In the genomic region with DNA sequence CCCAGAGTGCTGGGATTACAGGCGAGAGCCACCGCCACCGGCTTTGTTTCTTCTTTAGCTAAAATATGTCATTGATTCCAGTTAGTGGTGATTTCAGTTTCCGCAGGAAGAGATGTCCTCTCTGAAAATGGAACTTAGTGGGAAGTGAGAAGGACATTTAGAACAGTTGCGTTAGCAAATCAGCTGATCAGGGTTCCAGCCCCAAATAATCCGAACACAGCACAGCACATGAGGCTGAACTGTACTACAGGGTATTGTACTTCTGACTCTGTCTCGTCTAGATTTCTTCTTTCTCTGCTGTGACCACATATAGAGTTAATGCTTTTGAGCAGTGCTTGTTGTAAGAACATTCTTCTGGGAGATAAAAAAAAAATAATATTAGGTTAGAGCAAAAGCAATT, we compare ENCODE assay signal across 5 cellular contexts.
"Had no signal": no experiment of that assay in that cellular context is flagged by ENCODE, and none has a peak within 500 bp of the region (broad histone marks: within the 10 kb centered on the region; RNA-seq: fewer than 3 reads in every experiment).

No MANE protein-coding gene starts in this region.

- H3K4me3 ChIP-seq: GM23338, K562 had no signal

- ATAC-seq: GM23338, K562 had no signal

- H3K4me1 Mint-ChIP-seq: GM23338, H9 had no signal

- H3K9me3 Mint-ChIP-seq: GM23338, H9 had no signal

- DNase-seq: H9, HCEC 1CT, IMR-90 had no signal

- H3K4me3 Mint-ChIP-seq: GM23338, H9 had no signal

- H3K27ac Mint-ChIP-seq: GM23338, H9 had no signal
